Comparison of ENCODE assay signal across 11 cellular contexts in the genomic region with DNA sequence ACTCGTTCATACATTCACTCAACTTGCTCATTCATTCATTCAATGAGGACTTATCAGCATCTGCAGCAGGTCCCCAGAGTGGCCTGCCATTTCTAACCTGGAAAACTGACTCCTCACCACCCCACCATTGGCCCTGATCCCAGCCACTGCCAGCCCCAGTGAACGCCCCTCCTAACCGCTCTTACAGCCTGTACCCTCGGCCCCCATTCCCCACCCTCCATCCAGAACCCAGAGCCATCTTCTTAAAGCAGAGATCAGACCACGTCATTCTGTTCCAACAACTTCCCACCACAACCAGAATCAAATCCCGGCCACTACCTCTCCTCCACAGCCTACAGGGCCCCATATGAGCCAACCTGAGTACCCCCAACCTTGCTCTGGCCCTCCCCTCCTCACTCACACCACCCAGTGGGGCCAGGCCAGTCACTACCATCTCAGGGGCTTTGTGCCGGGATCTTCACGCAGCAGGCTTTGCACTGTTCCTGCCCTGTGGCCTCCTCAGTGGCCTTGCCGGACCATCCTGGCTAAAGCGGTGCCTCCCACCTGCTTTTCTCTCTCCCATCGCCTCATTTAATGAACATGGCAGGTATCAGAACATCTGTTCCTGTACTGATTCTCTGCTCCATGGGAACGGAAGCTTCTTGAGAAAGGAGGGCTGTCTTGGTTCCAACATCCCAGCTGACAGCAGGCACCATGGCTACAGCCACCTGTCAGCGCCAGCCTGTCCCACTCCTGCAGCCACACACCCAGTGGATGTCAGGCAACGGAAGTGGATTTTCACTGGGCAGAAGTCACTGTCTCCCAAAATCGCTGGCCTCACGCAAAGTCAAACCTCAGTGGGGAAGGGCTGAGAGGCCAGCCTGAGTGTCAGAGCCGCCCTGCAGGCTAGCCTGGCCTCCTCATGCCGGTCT. TPM values are rescaled to one million over a fixed set of nuclear protein-coding genes. Genes with fewer than 3 reads are reported as not detected.
DNase-seq lines count a peak whose midpoint lies in the region; ATAC-seq and TF ChIP-seq lines count a peak whose summit lies in the region.
"Had no signal": no experiment of that assay in that cellular context is flagged by ENCODE, and none has a peak within 500 bp of the region (broad histone marks: within the 10 kb centered on the region; RNA-seq: fewer than 3 reads in every experiment).

No MANE protein-coding gene starts in this region.

- H3K27ac Mint-ChIP-seq in nephron = peak overlapping the region in 2 of 3 experiments; percentile 56 to 98

- H3K36me3 ChIP-seq in heart right ventricle (peaks cover 0 to 30% (median 5%) of the 10 kb centered on the region in 9 donors), aorta (ENCODE audit: control insufficient read depth in 1 of 2, insufficient read depth in 2 of 2, low read length in 1 of 2) (no peaks in the 10 kb centered on the region), H7 (replicated peaks; ENCODE audit: control insufficient read depth, insufficient read depth, low read length) (peaks cover 2% of the 10 kb centered on the region; the same call in 1 of the 2 replicates)

- DNase-seq in heart right ventricle (no peak), Right ventricle myocardium inferior (ENCODE audit: missing footprints) (no peak), caudate nucleus (lab: John Stamatoyannopoulos, UW) (peak in 1 of 61 donors; percentile 82), aorta (peak; percentile 21 to 63), H7 (no peak), NCI-H1048 (lab: John Stamatoyannopoulos, UW) (no peak)
- DNase-seq: MM.1S, T1000 had no signal

- H3K9me3 ChIP-seq in heart right ventricle (no peaks in the 10 kb centered on the region), aorta (ENCODE audit: control insufficient read depth, low read length) (no peaks in the 10 kb centered on the region)
- H3K9me3 ChIP-seq: thoracic aorta had no signal

- H3K27ac ChIP-seq in heart right ventricle = peak overlapping the region; percentile 74 to 98 (median 91)
- H3K27ac ChIP-seq in caudate nucleus (ENCODE audit: low read depth, low read length) = peak overlapping the region; percentile 99
- H3K27ac ChIP-seq in aorta (ENCODE audit: low read depth in 1 of 2, low read length in 2 of 2) = no peak overlapping the region
- H3K27ac ChIP-seq: thoracic aorta had no signal

- WGBS in heart right ventricle, 2 donors = 85 to 86% methylated on average over 18 of the region's 18 CpGs
- 95 to 96% methylated on average over 18 of the region's 18 CpGs for WGBS in aorta, 2 donors

- TF ChIP-seq CTCF in heart right ventricle (IDR thresholded peaks at IDR 0.05) = no peak
- TF ChIP-seq CTCF in nephron (IDR thresholded peaks at IDR 0.05; ENCODE audit: unreplicated experiment in 3 of 3) = no peak

- H3K27me3 Mint-ChIP-seq in nephron (ENCODE audit: low read depth) = no peaks in the 10 kb centered on the region

- H3K4me3 ChIP-seq in heart right ventricle = no peak overlapping the region
- no peak overlapping the region for H3K4me3 ChIP-seq in aorta (ENCODE audit: low read length in 2 of 2)
- no peak overlapping the region for H3K4me3 ChIP-seq in H7 (ENCODE audit: insufficient read depth, low read depth, low read length)
- H3K4me3 ChIP-seq: thoracic aorta had no signal

- ATAC-seq in heart right ventricle (no peak), Right ventricle myocardium inferior (no peak), aorta (ENCODE audit: low FRiP score) (no peak), GM21619 (IDR thresholded peaks at IDR 0.05; ENCODE audit: unreplicated experiment) (no peak)

- no peaks in the 10 kb centered on the region for H3K9me3 Mint-ChIP-seq in nephron

- H3K36me3 Mint-ChIP-seq in nephron (ENCODE audit: low read depth) = peaks cover 39% of the 10 kb centered on the region

- no peak overlapping the region for H3K4me3 Mint-ChIP-seq in nephron

- intact Hi-C loops in heart right ventricle (cut with DNase I) = no loop called here
- intact Hi-C loops in Right ventricle myocardium inferior (cut with DNase I) = no loop called here
- intact Hi-C loops in aorta (cut with DNase I) = no loop called here

- H3K4me1 ChIP-seq in heart right ventricle (peaks cover 62 to 98% (median 89%) of the 10 kb centered on the region in 9 donors), aorta (ENCODE audit: control insufficient read depth in 1 of 2, insufficient read depth in 2 of 2, low read length in 2 of 2) (peaks cover 0 to 4% of the 10 kb centered on the region in 2 donors)

- no peaks in the 10 kb centered on the region for H3K27me3 ChIP-seq in heart right ventricle
- no peaks in the 10 kb centered on the region for H3K27me3 ChIP-seq in aorta (ENCODE audit: control insufficient read depth in 1 of 2, insufficient read depth in 2 of 2, low read length in 1 of 2)
- no peaks in the 10 kb centered on the region for H3K27me3 ChIP-seq in H7 (ENCODE audit: control insufficient read depth, insufficient read depth, low read length)

- H3K4me1 Mint-ChIP-seq in nephron = peaks cover 84% of the 10 kb centered on the region

RNA-seq across cellular contexts. Expression of a gene that starts 45.4 kb away (rescaled TPM):
- total RNA-seq in heart right ventricle (10 to 100 TPM; 19.0 to 42.9 (median 31.3) TPM), Right ventricle myocardium inferior (41.2 TPM), aorta (10 to 100 TPM; 13.4 to 20.6 TPM)
- polyA plus RNA-seq in heart right ventricle (10 to 100 TPM; 11.6 to 25.5 TPM), aorta (1 to 10 TPM; 5.1 to 5.9 TPM)
- total RNA-seq in H7 (2014; rRNA removed; shearing (Covaris generic)) = 37.4 and 40.8 TPM in 2 replicates

Comparison
In these comparisons a context has a peak if more than half of its experiments do, and no peak if none do; other contexts are left out.
1. DNase-seq: peak in aorta (2 of 2); none in heart right ventricle (0 of 2), Right ventricle myocardium inferior (single experiment), H7 (single experiment) and NCI-H1048 (single experiment).
2. H3K27ac ChIP-seq: peak in heart right ventricle (10 of 10) and caudate nucleus (single experiment); none in aorta (0 of 2).